In genomic region chr18:41975287-41975683, GRCh38 we compare ENCODE assay signal across 22 cellular contexts.
"Had no signal": no experiment of that assay in that cellular context is flagged by ENCODE, and none has a peak within 500 bp of the region (broad histone marks: within the 10 kb centered on the region; RNA-seq: fewer than 3 reads in every experiment).

No MANE protein-coding gene starts in this region.

- H3K27ac ChIP-seq: brain microvascular endothelial cell, upper lobe of left lung, VCaP had no signal

- DNase-seq: activated CD4-positive, alpha-beta T cell treated with anti-CD3 and anti-CD28 coated beads, Interleukin-2, amount 50 U/mL, for 1 hour; activated CD8-positive, alpha-beta memory T cell treated with anti-CD3 and anti-CD28 coated beads for 24 hours; activated CD8-positive, alpha-beta memory T cell treated with anti-CD3 and anti-CD28 coated beads, Interleukin-2, amount 50 U/mL, for 4 hours; aorta; brain microvascular endothelial cell; central memory CD4-positive, alpha-beta T cell; dermis blood vessel endothelial cell; effector memory CD4-positive, alpha-beta T cell; foreskin melanocyte; occipital lobe; posterior cingulate gyrus; SIG-M5; SK-N-SH; small intestine; stimulated activated naive B cell treated with anti-CD40 and anti-IgM and Interleukin-4, amounts not matched to agents 10 μg/mL and 1 μg/mL and 100 μg/mL, for 72 hours; upper lobe of left lung had no signal

- H3K9me3 ChIP-seq: SK-N-SH, upper lobe of left lung had no signal

- H3K27me3 ChIP-seq: brain microvascular endothelial cell, upper lobe of left lung had no signal

- ATAC-seq: esophagus mucosa; left lobe of liver; sciatic nerve; stimulated activated naive B cell treated with anti-CD40 and anti-IgM and Interleukin-4, amounts not matched to agents 10 μg/mL and 1 μg/mL and 100 μg/mL, for 72 hours had no signal

- H3K27ac Mint-ChIP-seq: stimulated activated naive B cell treated with anti-CD40 and anti-IgM and Interleukin-4, amounts not matched to agents 10 μg/mL and 1 μg/mL and 100 μg/mL, for 72 hours had no signal

- H3K4me3 ChIP-seq: lung, upper lobe of left lung had no signal

- H3K4me2 ChIP-seq: SK-N-SH had no signal

- H3K9me3 Mint-ChIP-seq: neural crest cell; stimulated activated naive B cell treated with anti-CD40 and anti-IgM and Interleukin-4, amounts not matched to agents 10 μg/mL and 1 μg/mL and 100 μg/mL, for 72 hours had no signal

- H3K27me3 Mint-ChIP-seq: stimulated activated naive B cell treated with anti-CD40 and anti-IgM and Interleukin-4, amounts not matched to agents 10 μg/mL and 1 μg/mL and 100 μg/mL, for 72 hours had no signal

- H3K4me1 Mint-ChIP-seq: neural crest cell had no signal

- FAIRE-seq: small intestine had no signal

- H3K9ac ChIP-seq: SK-N-SH had no signal

- H3K4me3 Mint-ChIP-seq: neural crest cell; stimulated activated naive B cell treated with anti-CD40 and anti-IgM and Interleukin-4, amounts not matched to agents 10 μg/mL and 1 μg/mL and 100 μg/mL, for 72 hours had no signal
